In the genomic region with DNA sequence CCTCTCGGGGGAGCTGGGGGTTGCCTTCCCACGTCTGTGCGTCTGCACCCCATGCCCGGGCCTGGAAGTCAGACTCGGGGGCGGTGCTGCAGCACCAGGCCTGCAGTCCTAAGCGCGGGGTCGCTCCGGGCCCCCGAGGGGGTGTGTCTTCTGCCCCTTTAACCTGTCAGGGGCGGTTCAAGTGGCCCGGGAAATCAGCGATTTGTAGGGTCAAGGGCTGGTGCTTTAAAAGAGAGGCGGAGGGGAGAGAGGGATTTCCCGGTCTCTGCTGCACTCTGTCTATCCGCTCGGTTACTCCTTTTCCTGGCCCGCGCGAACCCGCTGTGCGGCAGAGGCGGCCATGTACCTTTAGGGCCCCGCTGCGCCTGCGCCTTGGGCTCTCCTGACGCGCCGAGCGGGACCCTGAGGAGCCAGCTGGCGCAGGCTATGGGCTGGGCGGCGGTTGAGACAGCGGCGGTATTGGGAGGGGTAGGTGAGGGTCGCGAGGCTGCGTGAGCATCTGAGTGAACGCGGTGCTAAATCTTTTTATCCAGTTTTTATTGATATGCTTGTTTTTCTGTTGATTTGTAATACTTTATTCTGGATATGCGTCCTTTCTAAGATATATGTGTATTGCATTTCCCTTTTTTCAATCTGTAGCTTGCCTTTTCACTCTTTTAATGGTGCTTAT, we compare ENCODE assay signal across 8 cellular contexts.
A peak's percentile ranks its signal among the peaks of the same experiment; 100 is the strongest.
DNase-seq lines count a peak whose midpoint lies in the region; ATAC-seq, FAIRE-seq and TF ChIP-seq lines count a peak whose summit lies in the region.
"Not testable (repeated sequence)": the region's sequence is repeated elsewhere in the genome, so short reads cannot be mapped to it uniquely, and the experiment has no call there.

No MANE protein-coding gene starts in this region.

- peak; percentile 79 for ATAC-seq in HG03139 (IDR thresholded peaks at IDR 0.05; ENCODE audit: unreplicated experiment)
- peak; percentile 96 for ATAC-seq in GM12878
- peak; percentile 81 to 96 (median 90) for ATAC-seq in psoas muscle

- H3K79me2 ChIP-seq in GM12878 (ENCODE audit: control insufficient read depth, insufficient read depth, low read length), result not testable (repeated sequence)

- not testable (repeated sequence) for H3K4me1 ChIP-seq in GM12878 (ENCODE audit: control insufficient read depth, insufficient read depth, low read length); psoas muscle; suprapubic skin

- not testable (repeated sequence) for H3K27me3 ChIP-seq in GM06990 (replicated peaks; ENCODE audit: control insufficient read depth, insufficient read depth, low read length); GM12878 (replicated peaks in 1 of 2; ENCODE audit: control insufficient read depth in 2 of 2, insufficient read depth in 2 of 2, low read length in 1 of 2); psoas muscle (ENCODE audit: insufficient read depth in 3 of 3, low read length in 2 of 3); suprapubic skin

- not testable (repeated sequence) for BruUV-seq in GM12878 (replicated peaks; lab: Mats Ljungman, UMichigan)

- H3K36me3 ChIP-seq in GM06990 (ENCODE audit: control insufficient read depth, insufficient read depth, low read length); GM12878 (ENCODE audit: control insufficient read depth in 2 of 2, insufficient read depth in 2 of 2, low read length in 1 of 2); psoas muscle (ENCODE audit: insufficient read depth in 1 of 2, low read depth in 1 of 2); suprapubic skin: not testable (repeated sequence)

- in situ Hi-C loops in GM12878 (cut with MboI), result not testable (repeated sequence)

- H3K27ac ChIP-seq in GM12878 (ENCODE audit: control insufficient read depth, insufficient read depth), result not testable (repeated sequence)
- H3K27ac ChIP-seq in psoas muscle, result peak overlapping the region; percentile 46
- peak overlapping the region; percentile 19 for H3K27ac ChIP-seq in suprapubic skin

- not testable (repeated sequence) for H3K4me2 ChIP-seq in GM12878 (ENCODE audit: control insufficient read depth, insufficient read depth)

- CTCF ChIA-PET in GM12878 (lab: Yijun Ruan, JAX), result not testable (repeated sequence)

- not testable (repeated sequence) for DNase-seq in GM06990 (ENCODE audit: extremely low read depth, insufficient read length); GM12878 (ENCODE audit: low read depth, low spot score)
- DNase-seq in NCI-H446 (lab: John Stamatoyannopoulos, UW), result peak; percentile 54 to 87
- peak; percentile 25 to 59 (median 52) for DNase-seq in activated CD4-positive, CD25-positive, alpha-beta regulatory T cell (lab: John Stamatoyannopoulos, UW)
- DNase-seq in hippocampal formation (lab: John Stamatoyannopoulos, UW), result peak; percentile 5 to 33
- DNase-seq in psoas muscle, result peak; percentile 79 to 86
- DNase-seq in suprapubic skin (ENCODE audit: low spot score in 2 of 2), result peak; percentile 76 to 88

- SMC1A ChIA-PET in GM12878 (lab: Charles Lee; ENCODE audit: uncharacterized antibody, unreplicated experiment), result not testable (repeated sequence)

- not testable (repeated sequence) for TF ChIP-seq EP300 in GM12878 (IDR thresholded peaks at IDR 0.05; ENCODE audit: borderline replicate concordance in 1 of 2, control insufficient read depth in 1 of 2, low read depth in 2 of 2, low read length in 2 of 2); suprapubic skin (IDR thresholded peaks at IDR 0.05)

- RAD21 ChIA-PET in GM12878 (lab: Charles Lee; ENCODE audit: unreplicated experiment), result not testable (repeated sequence)

- TF ChIP-seq CTCF in GM06990 (IDR thresholded peaks at IDR 0.05; ENCODE audit: insufficient read depth, low read length, poor library complexity, severe bottlenecking); GM12878 (IDR thresholded peaks at IDR 0.05 in 2 of 3, conservative IDR thresholded peaks at IDR 0.05 in 1 of 3; ENCODE audit: control insufficient read depth in 2 of 3, extremely low read depth in 1 of 3, insufficient read depth in 1 of 3, low read depth in 3 of 3, low read length in 3 of 3); psoas muscle (IDR thresholded peaks at IDR 0.05); suprapubic skin (IDR thresholded peaks at IDR 0.05): not testable (repeated sequence)

- POLR2A ChIA-PET in GM12878 (lab: Charles Lee), result not testable (repeated sequence)

- TF ChIP-seq RAD21 in GM12878 (IDR thresholded peaks at IDR 0.05; ENCODE audit: insufficient read depth, low read depth, low read length), result not testable (repeated sequence)

- not testable (repeated sequence) for FAIRE-seq in GM12878 (lab: Jason Lieb, UNC)

- H4K20me1 ChIP-seq in GM12878 (ENCODE audit: control insufficient read depth, insufficient read depth), result not testable (repeated sequence)

- intact Hi-C loops in GM12878 (cut with micrococcal nuclease; ENCODE audit: unreplicated experiment); psoas muscle (cut with DNase I): not testable (repeated sequence)

- peak overlapping the region; percentile 23 for H2AFZ ChIP-seq in GM12878 (ENCODE audit: control insufficient read depth, low read depth, low read length)

- not testable (repeated sequence) for TF ChIP-seq POLR2A in GM12878 (IDR thresholded peaks at IDR 0.05; ENCODE audit: low read depth, low read length); suprapubic skin (IDR thresholded peaks at IDR 0.05)

- not testable (repeated sequence) for H3K9ac ChIP-seq in GM12878 (ENCODE audit: control insufficient read depth, insufficient read depth, low read length)

- not testable (repeated sequence) for H3K9me3 ChIP-seq in GM12878 (replicated peaks; ENCODE audit: control insufficient read depth, insufficient read depth, low read length); psoas muscle; suprapubic skin

- WGBS in GM12878 (ENCODE audit: insufficient coverage, insufficient replicate concordance, low lambda C conversion rate, missing lambda C conversion rate), result 4% methylated on average over 36 of the region's 42 CpGs
- 2% methylated on average over 31 to 42 of the region's 42 CpGs for WGBS in psoas muscle, 3 donors
- WGBS in suprapubic skin, result under 1% methylated on average over 22 of the region's 42 CpGs

- H3K4me3 ChIP-seq in GM06990 (replicated peaks; ENCODE audit: low read depth, low read length), result peak overlapping the region; percentile 25
- H3K4me3 ChIP-seq in GM12878, result not testable (repeated sequence)
- peak overlapping the region; percentile 67 for H3K4me3 ChIP-seq in psoas muscle
- peak overlapping the region; percentile 48 for H3K4me3 ChIP-seq in suprapubic skin

TF ChIP-seq in GM12878, 131 proteins besides CTCF, POLR2A, EP300 and RAD21:
- TF ChIP-seq YY1 (IDR thresholded peaks at IDR 0.05; ENCODE audit: low read depth, low read length), result 0 out of 2 replicates have a peak, but pooled peaks have one; percentile 16
